Comparison of ENCODE assay signal across 12 cellular contexts in the genomic region with DNA sequence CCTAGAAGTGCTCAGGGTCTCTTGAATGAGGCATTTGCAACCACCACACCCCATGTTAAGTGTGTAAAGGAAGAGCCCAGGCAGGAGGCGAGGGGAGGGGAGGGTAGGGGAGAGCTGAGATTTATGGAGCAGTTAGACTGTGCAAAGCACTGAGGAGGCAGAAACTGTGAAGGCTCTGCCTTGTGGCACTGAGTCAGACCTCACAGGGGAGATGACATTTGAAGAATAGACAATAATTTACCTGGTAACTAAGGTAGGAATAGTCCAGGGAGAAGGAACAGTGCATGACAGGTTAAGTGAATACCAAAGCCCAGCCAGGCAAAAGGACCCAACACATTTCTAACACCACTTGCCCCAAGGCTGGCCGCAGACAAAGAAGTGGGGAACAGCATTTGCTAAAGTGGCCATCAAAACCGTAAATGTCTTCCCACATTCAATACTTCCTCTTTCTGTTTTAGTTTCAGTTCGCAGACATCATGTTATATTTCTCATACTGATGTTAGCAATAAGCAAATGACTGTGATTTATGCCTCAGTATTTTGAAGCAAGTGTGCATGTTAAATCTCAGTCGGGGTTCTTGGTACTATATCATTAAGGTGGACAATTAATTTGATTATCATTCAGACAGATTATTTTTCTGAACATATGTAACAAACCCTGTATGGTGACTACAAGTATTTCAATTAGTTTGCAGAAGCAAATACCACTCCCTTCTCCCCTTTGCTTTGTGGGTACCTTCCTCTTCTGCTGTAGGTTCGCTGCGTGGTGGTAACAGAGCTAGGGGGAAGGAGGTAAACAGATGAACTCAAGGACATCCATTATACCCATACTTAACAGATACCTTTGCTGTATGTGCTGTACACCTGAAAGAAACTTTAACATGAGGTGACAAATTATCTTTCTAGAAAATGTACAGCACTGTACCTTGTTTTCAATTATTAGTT. TPM values are rescaled to one million over a fixed set of nuclear protein-coding genes. Genes with fewer than 3 reads are reported as not detected.
DNase-seq lines count a peak whose midpoint lies in the region; ATAC-seq and TF ChIP-seq lines count a peak whose summit lies in the region.
"Had no signal": no experiment of that assay in that cellular context is flagged by ENCODE, and none has a peak within 500 bp of the region (broad histone marks: within the 10 kb centered on the region; RNA-seq: fewer than 3 reads in every experiment).

No MANE protein-coding gene starts in this region.

- H3K9me3 ChIP-seq in MM.1S (replicated peaks; ENCODE audit: insufficient read depth, low read length), result no peaks in the 10 kb centered on the region
- H3K9me3 ChIP-seq: A549 had no signal

- H3K79me2 ChIP-seq in MM.1S (ENCODE audit: low read length), result no peaks in the 10 kb centered on the region

- peak overlapping the region; percentile 39 for H3K4me2 ChIP-seq in MM.1S (ENCODE audit: low read depth, low read length)
- H3K4me2 ChIP-seq: A549 had no signal

- CTCF ChIA-PET in activated CD4-positive, alpha-beta T cell treated with anti-CD3 and anti-CD28 coated beads, Interleukin-2, amount 10 ng/mL, durations not matched to agents 7 days and 5 days (lab: Charles Lee), result no interaction called here

- peaks cover 5% of the 10 kb centered on the region for H3K4me1 Mint-ChIP-seq in activated CD4-positive, alpha-beta T cell treated with anti-CD3 and anti-CD28 coated beads, Interleukin-2, amount 10 ng/mL, durations not matched to agents 7 days and 5 days
- H3K4me1 Mint-ChIP-seq in stimulated activated memory B cell treated with anti-CD40 and anti-IgM and Interleukin-4, amounts not matched to agents 10 μg/mL and 1 μg/mL and 100 μg/mL, for 72 hours, result peaks cover 10% of the 10 kb centered on the region

- no peaks in the 10 kb centered on the region for H3K27me3 ChIP-seq in MM.1S (replicated peaks; ENCODE audit: insufficient read depth, low read length)

- TF ChIP-seq CTCF in MM.1S (IDR thresholded peaks at IDR 0.05; ENCODE audit: low read length), result no peak

- no peaks in the 10 kb centered on the region for H3F3A ChIP-seq in MM.1S (ENCODE audit: insufficient read depth, low read length)

- peaks cover 13% of the 10 kb centered on the region for H3K4me1 ChIP-seq in MM.1S (ENCODE audit: low read length)
- H3K4me1 ChIP-seq: A549 had no signal

- H3K36me3 ChIP-seq in MM.1S (replicated peaks; ENCODE audit: insufficient read depth, low read length), result no peaks in the 10 kb centered on the region

- H3K27ac Mint-ChIP-seq in activated CD4-positive, alpha-beta T cell treated with anti-CD3 and anti-CD28 coated beads, Interleukin-2, amount 10 ng/mL, durations not matched to agents 7 days and 5 days, result no peak overlapping the region
- no peak overlapping the region for H3K27ac Mint-ChIP-seq in stimulated activated memory B cell treated with anti-CD40 and anti-IgM and Interleukin-4, amounts not matched to agents 10 μg/mL and 1 μg/mL and 100 μg/mL, for 72 hours

- H2AFZ ChIP-seq in MM.1S (ENCODE audit: low read length), result no peak overlapping the region

- H3K9me2 ChIP-seq in MM.1S (replicated peaks; ENCODE audit: insufficient read depth, low read length), result no peaks in the 10 kb centered on the region

- POLR2A ChIA-PET in activated CD4-positive, alpha-beta T cell treated with anti-CD3 and anti-CD28 coated beads, Interleukin-2, amount 10 ng/mL, durations not matched to agents 7 days and 5 days (lab: Charles Lee), result no interaction called here

- no peak overlapping the region; the same call in 1 of the 2 replicates for H3K27ac ChIP-seq in MM.1S (ENCODE audit: low read length)
- H3K27ac ChIP-seq: A549 had no signal

- no peak overlapping the region for H3K9ac ChIP-seq in MM.1S (ENCODE audit: low read length)

- H3K9me3 Mint-ChIP-seq in activated CD4-positive, alpha-beta T cell treated with anti-CD3 and anti-CD28 coated beads, Interleukin-2, amount 10 ng/mL, durations not matched to agents 7 days and 5 days, result no peaks in the 10 kb centered on the region
- H3K9me3 Mint-ChIP-seq in stimulated activated memory B cell treated with anti-CD40 and anti-IgM and Interleukin-4, amounts not matched to agents 10 μg/mL and 1 μg/mL and 100 μg/mL, for 72 hours, result peaks cover 3% of the 10 kb centered on the region

- 0 out of 2 replicates have a peak overlapping the region, but pooled peaks have one; percentile 8 for H3K4me3 ChIP-seq in MM.1S (ENCODE audit: low read length)
- H3K4me3 ChIP-seq: A549, lung had no signal

- H4K20me1 ChIP-seq in MM.1S (ENCODE audit: insufficient read depth, low read length), result no peaks in the 10 kb centered on the region

- peak; percentile 86 for ATAC-seq in HG02840 (IDR thresholded peaks at IDR 0.05; ENCODE audit: low FRiP score, unreplicated experiment)
- ATAC-seq in stimulated activated memory B cell treated with anti-CD40 and anti-IgM and Interleukin-4, amounts not matched to agents 10 μg/mL and 1 μg/mL and 100 μg/mL, for 72 hours, result peak; percentile 88
- ATAC-seq: A549 had no signal

- no peak for DNase-seq in activated CD4-positive, alpha-beta T cell treated with anti-CD3 and anti-CD28 coated beads, Interleukin-2, amount 10 ng/mL, durations not matched to agents 7 days and 5 days
- DNase-seq in activated CD4-positive, alpha-beta T cell treated with anti-CD3 and anti-CD28 coated beads for 1 hour, result no peak
- DNase-seq in MM.1S (peak; percentile 66), Ammon's horn (ENCODE audit: low spot score) (no peak), islet precursor cell (no peak)
- DNase-seq in activated CD4-positive, alpha-beta T cell treated with anti-CD3 and anti-CD28 coated beads for 48 hours, result no peak
- DNase-seq: activated CD8-positive, alpha-beta memory T cell treated with anti-CD3 and anti-CD28 coated beads, Interleukin-2, amount 50 U/mL, for 48 hours; effector CD8-positive, alpha-beta T cell had no signal

- peaks cover 3% of the 10 kb centered on the region for H3K27me3 Mint-ChIP-seq in activated CD4-positive, alpha-beta T cell treated with anti-CD3 and anti-CD28 coated beads, Interleukin-2, amount 10 ng/mL, durations not matched to agents 7 days and 5 days
- no peaks in the 10 kb centered on the region for H3K27me3 Mint-ChIP-seq in stimulated activated memory B cell treated with anti-CD40 and anti-IgM and Interleukin-4, amounts not matched to agents 10 μg/mL and 1 μg/mL and 100 μg/mL, for 72 hours

- no peaks in the 10 kb centered on the region for H3K36me3 Mint-ChIP-seq in activated CD4-positive, alpha-beta T cell treated with anti-CD3 and anti-CD28 coated beads, Interleukin-2, amount 10 ng/mL, durations not matched to agents 7 days and 5 days (ENCODE audit: low read depth)
- no peaks in the 10 kb centered on the region for H3K36me3 Mint-ChIP-seq in stimulated activated memory B cell treated with anti-CD40 and anti-IgM and Interleukin-4, amounts not matched to agents 10 μg/mL and 1 μg/mL and 100 μg/mL, for 72 hours

- peak overlapping the region; percentile 30 for H3K4me3 Mint-ChIP-seq in activated CD4-positive, alpha-beta T cell treated with anti-CD3 and anti-CD28 coated beads, Interleukin-2, amount 10 ng/mL, durations not matched to agents 7 days and 5 days
- H3K4me3 Mint-ChIP-seq in stimulated activated memory B cell treated with anti-CD40 and anti-IgM and Interleukin-4, amounts not matched to agents 10 μg/mL and 1 μg/mL and 100 μg/mL, for 72 hours, result peak overlapping the region; percentile 19

RNA-seq across cellular contexts. Expression of a gene that starts 27.5 kb away (rescaled TPM):
- not detected for total RNA-seq in activated CD4-positive, alpha-beta T cell treated with anti-CD3 and anti-CD28 coated beads, Interleukin-2, amount 10 ng/mL, durations not matched to agents 7 days and 5 days
